Comparison of ENCODE assay signal across 12 cellular contexts in the genomic region with DNA sequence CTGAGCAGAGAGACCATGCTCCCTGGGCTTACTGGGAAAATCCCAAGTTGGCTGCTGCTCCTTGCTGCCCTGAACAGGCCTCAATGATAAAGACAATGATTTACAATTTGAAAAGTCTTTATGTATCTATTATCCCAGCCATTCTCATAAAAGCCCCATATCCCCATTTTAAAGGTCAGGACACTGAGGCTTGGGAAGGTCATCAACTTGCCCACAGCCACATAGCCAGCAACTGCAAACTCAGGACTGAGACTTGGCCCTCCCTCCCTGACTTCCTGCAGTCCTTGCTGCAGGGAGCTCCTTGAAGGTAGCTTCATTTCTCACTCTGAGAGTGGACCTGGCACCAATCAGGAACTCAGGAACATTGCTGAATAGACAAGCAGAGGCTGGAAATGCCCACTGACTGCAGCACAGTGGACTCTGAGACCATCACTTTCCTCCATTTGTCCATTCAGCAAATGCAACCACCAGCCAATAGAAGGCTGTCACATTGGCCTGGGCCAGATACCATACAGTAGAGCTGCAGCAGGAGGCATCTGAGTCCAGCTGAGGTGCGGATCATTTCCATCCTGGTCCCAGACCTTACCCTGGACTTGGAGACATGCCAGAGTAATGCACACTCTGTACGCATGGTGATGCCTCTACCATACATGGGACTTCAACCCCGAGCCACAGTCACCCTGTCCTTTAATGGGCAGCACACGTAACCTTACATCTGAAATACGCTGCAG. TPM values are rescaled to one million over a fixed set of nuclear protein-coding genes. Genes with fewer than 3 reads are reported as not detected.
DNase-seq lines count a peak whose midpoint lies in the region; ATAC-seq, FAIRE-seq and TF ChIP-seq lines count a peak whose summit lies in the region.
"Had no signal": no experiment of that assay in that cellular context is flagged by ENCODE, and none has a peak within 500 bp of the region (broad histone marks: within the 10 kb centered on the region; RNA-seq: fewer than 3 reads in every experiment).

No MANE protein-coding gene starts in this region.

- H3K36me3 ChIP-seq in HCT116 (ENCODE audit: control insufficient read depth in 1 of 2, insufficient read depth in 2 of 2, low read length in 2 of 2) (peaks cover 4 to 14% of the 10 kb centered on the region in 2 experiments; a peak in 2 of 4 replicates), neutrophil (peaks cover 68% of the 10 kb centered on the region)
- H3K36me3 ChIP-seq: neural progenitor cell had no signal

- 86% methylated on average over 5 of the region's 5 CpGs for WGBS in A549 (ENCODE audit: missing lambda C conversion rate)

- DNase-seq in A549 (ENCODE audit: low read depth in 1 of 2, low spot score in 1 of 2): no peak
- DNase-seq in HCT116 (ENCODE audit: low read depth, low spot score): no peak
- no peak for DNase-seq in central memory CD8-positive, alpha-beta T cell (ENCODE audit: low spot score in 2 of 2)
- DNase-seq in cerebellar cortex (ENCODE audit: low spot score): no peak
- DNase-seq in amygdala (lab: John Stamatoyannopoulos, UW): no peak
- DNase-seq: effector memory CD4-positive, alpha-beta T cell; NCI-H1930; T-helper 2 cell had no signal

- no peaks in the 10 kb centered on the region for H3K9me2 ChIP-seq in HCT116 (ENCODE audit: insufficient read depth)

- TF ChIP-seq RAD21 in A549 (conservative IDR thresholded peaks at IDR 0.05 in 1 of 2, IDR thresholded peaks at IDR 0.05 in 1 of 2) (no peak), HCT116 (IDR thresholded peaks at IDR 0.05; ENCODE audit: low read depth) (no peak)

- H3K4me2 ChIP-seq in A549: peak overlapping the region; percentile 62
- H3K4me2 ChIP-seq in HCT116 (ENCODE audit: low read length): peak overlapping the region; percentile 67
- H3K4me2 ChIP-seq: neural progenitor cell had no signal

- TF ChIP-seq CTCF in A549 (IDR thresholded peaks at IDR 0.05): no peak
- TF ChIP-seq CTCF in HCT116 (IDR thresholded peaks at IDR 0.05 in 2 of 3, conservative IDR thresholded peaks at IDR 0.05 in 1 of 3; ENCODE audit: borderline replicate concordance in 1 of 3, insufficient read depth in 1 of 3, low read depth in 2 of 3, low read length in 2 of 3): no peak
- TF ChIP-seq CTCF in neutrophil (IDR thresholded peaks at IDR 0.05): no peak

- H3K79me2 ChIP-seq in HCT116 (ENCODE audit: insufficient read depth, low read length): 0 out of 2 replicates have a peak, but pooled peaks cover 3% of the 10 kb centered on the region

- intact Hi-C loops in HCT116 (cut with micrococcal nuclease): no loop called here

- H3K27me3 ChIP-seq in HCT116 (ENCODE audit: insufficient read depth, low read length): no peaks in the 10 kb centered on the region
- H3K27me3 ChIP-seq in neutrophil: no peaks in the 10 kb centered on the region
- H3K27me3 ChIP-seq: neural progenitor cell had no signal

- H3K4me1 Mint-ChIP-seq in central memory CD8-positive, alpha-beta T cell: peaks cover 33% of the 10 kb centered on the region

- H4K20me1 ChIP-seq in HCT116 (ENCODE audit: insufficient read depth): no peaks in the 10 kb centered on the region

- H3K9me3 ChIP-seq in A549: no peaks in the 10 kb centered on the region
- H3K9me3 ChIP-seq in HCT116 (ENCODE audit: control insufficient read depth in 1 of 2, insufficient read depth in 1 of 2, low read depth in 1 of 2, low read length in 2 of 2): no peaks in the 10 kb centered on the region
- no peaks in the 10 kb centered on the region for H3K9me3 ChIP-seq in neutrophil

- no TSS peak for BruUV-seq in HCT116 (replicated peaks; lab: Mats Ljungman, UMichigan)

- no peaks in the 10 kb centered on the region for H3K9me3 Mint-ChIP-seq in central memory CD8-positive, alpha-beta T cell
- H3K9me3 Mint-ChIP-seq: neural progenitor cell had no signal

- POLR2A ChIA-PET in A549 (lab: Yijun Ruan, JAX) (interaction anchor here (1.0 to 1.5 kb wide), 2 partner anchors 19 to 21 kb away, joined by 3 to 4 read pairs; no protein-coding TSS in a partner anchor), HCT116 (lab: Charles Lee) (no interaction called here)

- H3K9ac ChIP-seq in HCT116 (ENCODE audit: low read length): peak overlapping the region; percentile 31
- H3K9ac ChIP-seq: neural progenitor cell had no signal

- H3K4me3 ChIP-seq in A549 (no peak overlapping the region), HCT116 (replicated peaks in 1 of 2; ENCODE audit: low read depth in 1 of 2, low read length in 2 of 2) (peak overlapping the region in 1 of 2 experiments; percentile 32; a peak in 1 of 4 replicates), neutrophil (ENCODE audit: low read depth in 1 of 2, low read length in 1 of 2) (peak overlapping the region in 1 of 2 experiments; percentile 53)
- H3K4me3 ChIP-seq: neural progenitor cell had no signal

- ATAC-seq in A549 (0 out of 6 replicates have a peak, but pooled peaks of 1 of the 2 experiments have one; percentile 2), HCT116 (no peak), GM19328 (IDR thresholded peaks at IDR 0.05; ENCODE audit: unreplicated experiment) (no peak), GM18909 (IDR thresholded peaks at IDR 0.05; ENCODE audit: poor library complexity, unreplicated experiment) (no peak)
- no peak for ATAC-seq in central memory CD8-positive, alpha-beta T cell (replicated peaks; ENCODE audit: extremely low read depth, poor library complexity, severe bottlenecking)

- peak overlapping the region; percentile 81 for H3K27ac Mint-ChIP-seq in central memory CD8-positive, alpha-beta T cell (ENCODE audit: low read depth)

- H3K27me3 Mint-ChIP-seq in central memory CD8-positive, alpha-beta T cell: no peaks in the 10 kb centered on the region

- TF ChIP-seq POLR2A in A549 (IDR thresholded peaks at IDR 0.05; ENCODE audit: low read length) (no peak), HCT116 (IDR thresholded peaks at IDR 0.05; ENCODE audit: borderline replicate concordance, extremely low read depth, insufficient read depth, insufficient read length) (no peak)

- peak overlapping the region; percentile 68 to 81; a peak in 5 of 6 replicates for H3K27ac ChIP-seq in A549
- H3K27ac ChIP-seq in HCT116 (ENCODE audit: low read depth, low read length): no peak overlapping the region
- H3K27ac ChIP-seq in neutrophil: peak overlapping the region; percentile 99
- H3K27ac ChIP-seq: neural progenitor cell had no signal

- RAD21 ChIA-PET in HCT116 (lab: Charles Lee; ENCODE audit: low non-redundant PET in 1 of 2, low total read pairs in 2 of 2, uncharacterized antibody in 2 of 2, unreplicated experiment in 2 of 2): no interaction called here

- no peak overlapping the region for H3K4me3 Mint-ChIP-seq in central memory CD8-positive, alpha-beta T cell
- H3K4me3 Mint-ChIP-seq: neural progenitor cell had no signal

- peaks cover 58% of the 10 kb centered on the region for H3K4me1 ChIP-seq in A549
- H3K4me1 ChIP-seq in HCT116 (ENCODE audit: control insufficient read depth in 1 of 2, insufficient read depth in 2 of 2, low read length in 2 of 2): peaks cover 13 to 23% of the 10 kb centered on the region in 2 experiments
- peaks cover 78 to 80% of the 10 kb centered on the region in 2 experiments for H3K4me1 ChIP-seq in neutrophil (ENCODE audit: control insufficient read depth in 1 of 2, insufficient read depth in 1 of 2, low read depth in 1 of 2, low read length in 1 of 2)
- H3K4me1 ChIP-seq: neural progenitor cell had no signal

- CTCF ChIA-PET in A549 (lab: Yijun Ruan, JAX): interaction anchor here (1.0 to 13.2 kb wide), 6 partner anchors 11 to 380 kb away, joined by 3 to 153 read pairs (median 3); no protein-coding TSS in a partner anchor
- CTCF ChIA-PET in HCT116 (lab: Charles Lee): interaction anchor here (1.4 kb wide), 1 partner anchor 14 kb away, joined by 3 read pairs; no protein-coding TSS in a partner anchor

- H3K36me3 Mint-ChIP-seq in central memory CD8-positive, alpha-beta T cell (ENCODE audit: insufficient read depth): peaks cover 54% of the 10 kb centered on the region

- FAIRE-seq in A549 (lab: Jason Lieb, UNC): no peak

- no peak overlapping the region for H2AFZ ChIP-seq in HCT116 (ENCODE audit: low read depth, low read length, poor library complexity, severe bottlenecking)
- H2AFZ ChIP-seq: neural progenitor cell had no signal

- TF ChIP-seq EP300 in A549 (IDR thresholded peaks at IDR 0.05): no peak

TF ChIP-seq in A549, 52 proteins besides CTCF, POLR2A, EP300 and RAD21 (continues in another document):
- TF ChIP-seq CHD4 (IDR thresholded peaks at IDR 0.05; ENCODE audit: borderline replicate concordance) (no peak), MAFK (IDR thresholded peaks at IDR 0.05; ENCODE audit: partially characterized antibody) (no peak), GATA3 (IDR thresholded peaks at IDR 0.05; ENCODE audit: borderline replicate concordance) (no peak), JUNB (IDR thresholded peaks at IDR 0.05) (no peak), NR3C1 (IDR thresholded peaks at IDR 0.05) (no peak), HDAC2 (IDR thresholded peaks at IDR 0.05) (no peak)

TF ChIP-seq in HCT116, 20 proteins besides CTCF, POLR2A, EP300 and RAD21:
- TF ChIP-seq EZH2 (IDR thresholded peaks at IDR 0.05) (no peak), CBX3 (IDR thresholded peaks at IDR 0.05; ENCODE audit: low read depth) (no peak), ATF3 (IDR thresholded peaks at IDR 0.05) (no peak)

RNA-seq across cellular contexts. Expression of gene TNIP1, which starts 18.3 kb away (rescaled TPM):
- polyA plus RNA-seq in A549 (2011; rRNA removed): 43.4 and 48.4 TPM in 2 replicates
- 52.4 and 56.8 TPM in 2 replicates for polyA plus RNA-seq in A549 (2012; cell fraction: cytosol; rRNA removed)
- 55.4 and 64.7 TPM in 2 replicates for polyA plus RNA-seq in A549 (2012; cell fraction: nucleus; rRNA removed)
- 53.4 to 68.2 TPM (median 55.8 TPM) in 3 replicates for polyA plus RNA-seq in A549 (2017; fragmentation: RNase III; extraction: RNeasy Plus Mini Kit Qiagen cat#74134 plus additional on column Dnase treatment)
- 77.5 and 77.6 TPM in 2 replicates for polyA minus RNA-seq in A549 (2011; rRNA and poly(A)+ RNA removed)
- 46.0 TPM for total RNA-seq in HCT116 (2021; ENCODE audit: unreplicated experiment)
- polyA plus RNA-seq in HCT116 (2012): 58.7 and 63.9 TPM in 2 replicates

RNA-seq across cellular contexts. Expression of gene GPX3, which starts 42.2 kb away (rescaled TPM):
- polyA plus RNA-seq in A549 (2011; rRNA removed) (26.4 and 34.8 TPM in 2 replicates), A549 (2017; fragmentation: RNase III; extraction: RNeasy Plus Mini Kit Qiagen cat#74134 plus additional on column Dnase treatment) (13.6 to 16.8 TPM (median 16.2 TPM) in 3 replicates)
- polyA plus RNA-seq in A549 (2012; cell fraction: cytosol; rRNA removed): 22.2 and 24.6 TPM in 2 replicates
- 9.0 and 10.4 TPM in 2 replicates for polyA plus RNA-seq in A549 (2012; cell fraction: nucleus; rRNA removed)
- polyA minus RNA-seq in A549 (2011; rRNA and poly(A)+ RNA removed): 29.1 and 40.9 TPM in 2 replicates
- total RNA-seq in HCT116 (2021; ENCODE audit: unreplicated experiment): 0.96 TPM
- 0.10 and 0.55 TPM in 2 replicates for polyA plus RNA-seq in HCT116 (2012)
